18 cellular contexts compared by ENCODE assay signal in the genomic region with DNA sequence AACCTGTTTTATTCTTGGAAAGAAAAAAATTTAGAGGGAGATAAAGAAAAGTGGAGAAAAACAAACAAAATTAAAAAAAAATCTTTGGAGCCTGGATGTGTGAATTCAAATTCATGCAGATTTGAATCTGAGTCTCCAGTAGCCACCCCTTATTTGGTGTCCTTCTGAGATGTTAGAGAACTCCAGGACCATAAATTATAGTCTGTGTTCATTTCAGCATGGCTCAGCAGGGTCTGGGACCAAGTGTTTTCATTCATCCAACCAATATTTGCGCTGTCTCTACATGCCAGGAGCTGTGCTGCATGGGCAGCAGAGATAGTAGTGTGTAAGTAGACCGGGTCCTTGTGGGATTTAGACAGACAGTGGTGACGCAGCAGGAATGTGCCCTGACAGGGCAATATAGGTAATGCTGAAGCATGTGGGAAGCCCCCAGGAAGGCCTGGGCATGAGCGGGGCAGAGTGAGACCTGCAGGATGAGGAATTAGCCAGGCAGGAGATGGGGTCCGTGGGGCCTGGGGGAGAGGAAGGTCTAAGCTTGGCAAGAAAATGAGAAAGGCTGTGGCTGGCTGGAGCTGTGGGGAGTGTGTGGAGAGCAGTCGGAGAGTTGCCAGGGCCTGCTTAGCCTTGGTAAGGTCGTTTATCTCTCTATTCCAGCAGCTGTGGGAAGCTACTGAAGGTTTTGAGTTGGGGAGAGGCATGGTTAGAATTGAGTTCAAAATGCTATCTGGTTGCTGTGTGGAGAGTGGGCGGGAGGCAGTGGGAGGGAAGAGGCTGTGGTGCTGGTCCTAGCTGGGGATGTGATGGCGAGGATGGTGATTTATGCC. TPM values are rescaled to one million over a fixed set of nuclear protein-coding genes. Genes with fewer than 3 reads are reported as not detected.
A peak's percentile ranks its signal among the peaks of the same experiment; 100 is the strongest.
DNase-seq lines count a peak whose midpoint lies in the region; ATAC-seq and TF ChIP-seq lines count a peak whose summit lies in the region.
"Had no signal": no experiment of that assay in that cellular context is flagged by ENCODE, and none has a peak within 500 bp of the region (broad histone marks: within the 10 kb centered on the region; RNA-seq: fewer than 3 reads in every experiment).

No MANE protein-coding gene starts in this region.

- POLR2A ChIA-PET in CD8-positive, alpha-beta memory T cell (lab: Charles Lee): interaction anchor here (0.7 kb wide), 1 partner anchor 730 kb away, joined by 3 read pairs; no protein-coding TSS in a partner anchor

- peaks cover 0 to 4% (median 0%) of the 10 kb centered on the region in 3 donors for H3K36me3 Mint-ChIP-seq in CD8-positive, alpha-beta memory T cell
- H3K36me3 Mint-ChIP-seq in activated CD8-positive, alpha-beta memory T cell treated with anti-CD3 and anti-CD28 coated beads, Interleukin-2, amount 10 ng/mL, durations not matched to agents 7 days and 5 days: no peaks in the 10 kb centered on the region
- H3K36me3 Mint-ChIP-seq: activated naive CD8-positive, alpha-beta T cell treated with anti-CD3 and anti-CD28 coated beads for 36 hours; CD4-positive, CD25-positive, alpha-beta regulatory T cell; stimulated activated naive B cell treated with anti-CD40 and anti-IgM and Interleukin-4, amounts not matched to agents 10 μg/mL and 1 μg/mL and 100 μg/mL, for 72 hours had no signal

- 83% methylated on average over 9 of the region's 9 CpGs for WGBS in mesenchymal stem cell
- 73% methylated on average over 9 of the region's 9 CpGs for WGBS in esophagus muscularis mucosa

- peaks cover 0 to 8% of the 10 kb centered on the region in 2 donors for H3K27me3 Mint-ChIP-seq in CD8-positive, alpha-beta memory T cell
- peaks cover 10% of the 10 kb centered on the region for H3K27me3 Mint-ChIP-seq in activated CD8-positive, alpha-beta memory T cell treated with anti-CD3 and anti-CD28 coated beads, Interleukin-2, amount 10 ng/mL, durations not matched to agents 7 days and 5 days
- H3K27me3 Mint-ChIP-seq: activated naive CD8-positive, alpha-beta T cell treated with anti-CD3 and anti-CD28 coated beads for 36 hours had no signal

- peak overlapping the region in 1 of 2 experiments; percentile 21 for H3K18ac ChIP-seq in mesenchymal stem cell (ENCODE audit: low read depth in 1 of 2, low read length in 2 of 2)

- H4K8ac ChIP-seq in mesenchymal stem cell (ENCODE audit: low read length): no peak overlapping the region

- no peak overlapping the region for H2BK5ac ChIP-seq in mesenchymal stem cell (ENCODE audit: low read depth, low read length, poor library complexity, severe bottlenecking)

- no peak overlapping the region for H3K4me3 ChIP-seq in CD8-positive, alpha-beta memory T cell (ENCODE audit: low read length)
- H3K4me3 ChIP-seq in RWPE2 (ENCODE audit: severe bottlenecking) (no peak overlapping the region), mesenchymal stem cell (ENCODE audit: insufficient read depth in 1 of 2, low read depth in 1 of 2, low read length in 2 of 2) (no peak overlapping the region), esophagus muscularis mucosa (no peak overlapping the region)
- H3K4me3 ChIP-seq: skin epidermis had no signal

- H4K91ac ChIP-seq in mesenchymal stem cell (ENCODE audit: low read length): no peak overlapping the region

- H2AK5ac ChIP-seq in mesenchymal stem cell (ENCODE audit: low read length, severe bottlenecking): no peak overlapping the region

- TF ChIP-seq EP300 in esophagus muscularis mucosa (IDR thresholded peaks at IDR 0.05): no peak

- TF ChIP-seq POLR2A in erythroblast (IDR thresholded peaks at IDR 0.05; ENCODE audit: low read length): no peak
- no peak for TF ChIP-seq POLR2A in esophagus muscularis mucosa (IDR thresholded peaks at IDR 0.05; ENCODE audit: low read depth)

- H3K9me3 ChIP-seq in CD8-positive, alpha-beta memory T cell (ENCODE audit: low read length): no peaks in the 10 kb centered on the region
- H3K9me3 ChIP-seq in RWPE2 (ENCODE audit: severe bottlenecking): no peaks in the 10 kb centered on the region
- no peaks in the 10 kb centered on the region for H3K9me3 ChIP-seq in mesenchymal stem cell (ENCODE audit: control insufficient read depth, low read length)
- H3K9me3 ChIP-seq in esophagus muscularis mucosa: no peaks in the 10 kb centered on the region

- CTCF ChIA-PET in CD8-positive, alpha-beta memory T cell (lab: Charles Lee): no interaction called here
- CTCF ChIA-PET in activated CD8-positive, alpha-beta memory T cell treated with anti-CD3 and anti-CD28 coated beads, Interleukin-2, amount 10 ng/mL, durations not matched to agents 7 days and 5 days (lab: Charles Lee): no interaction called here

- H2BK15ac ChIP-seq in mesenchymal stem cell (ENCODE audit: low read depth, poor library complexity, severe bottlenecking): no peak overlapping the region

- no peak overlapping the region for H3K4me2 ChIP-seq in mesenchymal stem cell (ENCODE audit: low read length, poor library complexity, severe bottlenecking)

- no peak overlapping the region for H3K4me3 Mint-ChIP-seq in CD8-positive, alpha-beta memory T cell
- no peak overlapping the region for H3K4me3 Mint-ChIP-seq in activated CD8-positive, alpha-beta memory T cell treated with anti-CD3 and anti-CD28 coated beads, Interleukin-2, amount 10 ng/mL, durations not matched to agents 7 days and 5 days
- H3K4me3 Mint-ChIP-seq: activated naive CD8-positive, alpha-beta T cell treated with anti-CD3 and anti-CD28 coated beads for 36 hours; CD4-positive, CD25-positive, alpha-beta regulatory T cell; stimulated activated naive B cell treated with anti-CD40 and anti-IgM and Interleukin-4, amounts not matched to agents 10 μg/mL and 1 μg/mL and 100 μg/mL, for 72 hours had no signal

- H3K9ac ChIP-seq in mesenchymal stem cell (ENCODE audit: low read length): peak overlapping the region; percentile 33

- intact Hi-C loops in esophagus muscularis mucosa (cut with DNase I): no loop called here

- H3K4me1 Mint-ChIP-seq in CD8-positive, alpha-beta memory T cell: peaks cover 4 to 5% (median 4%) of the 10 kb centered on the region in 3 donors
- H3K4me1 Mint-ChIP-seq in activated CD8-positive, alpha-beta memory T cell treated with anti-CD3 and anti-CD28 coated beads, Interleukin-2, amount 10 ng/mL, durations not matched to agents 7 days and 5 days: peaks cover 2% of the 10 kb centered on the region
- H3K4me1 Mint-ChIP-seq: CD4-positive, CD25-positive, alpha-beta regulatory T cell; stimulated activated naive B cell treated with anti-CD40 and anti-IgM and Interleukin-4, amounts not matched to agents 10 μg/mL and 1 μg/mL and 100 μg/mL, for 72 hours had no signal

- TF ChIP-seq CTCF in RWPE2 (IDR thresholded peaks at IDR 0.05; ENCODE audit: poor library complexity, severe bottlenecking) (no peak), esophagus muscularis mucosa (IDR thresholded peaks at IDR 0.05) (no peak)

- ATAC-seq in RWPE2 (ENCODE audit: low read depth) (peak; percentile 29; the same call in 2 of the 3 replicates), GM21528 (IDR thresholded peaks at IDR 0.05; ENCODE audit: low FRiP score, unreplicated experiment) (no peak)
- no peak for ATAC-seq in activated CD8-positive, alpha-beta memory T cell treated with anti-CD3 and anti-CD28 coated beads, Interleukin-2, amount 10 ng/mL, durations not matched to agents 7 days and 5 days
- ATAC-seq: stimulated activated naive B cell treated with anti-CD40 and anti-IgM and Interleukin-4, amounts not matched to agents 10 μg/mL and 1 μg/mL and 100 μg/mL, for 72 hours had no signal

- no peak for DNase-seq in CD8-positive, alpha-beta memory T cell
- DNase-seq in RWPE2 (ENCODE audit: low spot score) (no peak), erythroblast (lab: John Stamatoyannopoulos, UW) (peak; percentile 45 to 54), mesenchymal stem cell (no peak), NAMALWA (ENCODE audit: low spot score) (no peak), esophagus muscularis mucosa (ENCODE audit: extremely low spot score) (no peak)
- no peak for DNase-seq in activated CD8-positive, alpha-beta memory T cell treated with anti-CD3 and anti-CD28 coated beads, Interleukin-2, amount 10 ng/mL, durations not matched to agents 7 days and 5 days
- DNase-seq: activated CD4-positive, CD25-positive, alpha-beta regulatory T cell treated with anti-CD3 and anti-CD28 coated beads, Interleukin-2, amount 50 U/mL, for 72 hours; activated CD8-positive, alpha-beta memory T cell treated with anti-CD3 and anti-CD28 coated beads, Interleukin-2, amount 50 U/mL, for 4 hours; activated naive CD8-positive, alpha-beta T cell treated with anti-CD3 and anti-CD28 coated beads for 36 hours; CD4-positive, CD25-positive, alpha-beta regulatory T cell; MM.1S; NCI-H2081 treated with DMSO at 0.1 percent for 48 hours; nucleus accumbens; RPMI8226; stimulated activated naive B cell treated with anti-CD40 and anti-IgM and Interleukin-4, amounts not matched to agents 10 μg/mL and 1 μg/mL and 100 μg/mL, for 72 hours had no signal

- peak overlapping the region in 1 of 8 donors; percentile 37 for H3K27ac Mint-ChIP-seq in CD8-positive, alpha-beta memory T cell
- no peak overlapping the region for H3K27ac Mint-ChIP-seq in activated CD8-positive, alpha-beta memory T cell treated with anti-CD3 and anti-CD28 coated beads, Interleukin-2, amount 10 ng/mL, durations not matched to agents 7 days and 5 days
- H3K27ac Mint-ChIP-seq: activated naive CD8-positive, alpha-beta T cell treated with anti-CD3 and anti-CD28 coated beads for 36 hours; CD4-positive, CD25-positive, alpha-beta regulatory T cell; stimulated activated naive B cell treated with anti-CD40 and anti-IgM and Interleukin-4, amounts not matched to agents 10 μg/mL and 1 μg/mL and 100 μg/mL, for 72 hours had no signal

- no peaks in the 10 kb centered on the region for H3K27me3 ChIP-seq in CD8-positive, alpha-beta memory T cell (ENCODE audit: insufficient read depth, low read length, poor library complexity, severe bottlenecking)
- no peaks in the 10 kb centered on the region for H3K27me3 ChIP-seq in RWPE2 (ENCODE audit: insufficient read depth, poor library complexity, severe bottlenecking)
- H3K27me3 ChIP-seq in mesenchymal stem cell (ENCODE audit: control insufficient read depth in 1 of 2, insufficient read depth in 1 of 2, low read length in 2 of 2): no peaks in the 10 kb centered on the region
- H3K27me3 ChIP-seq in esophagus muscularis mucosa: no peaks in the 10 kb centered on the region

- H3K9me3 Mint-ChIP-seq in CD8-positive, alpha-beta memory T cell: no peaks in the 10 kb centered on the region
- H3K9me3 Mint-ChIP-seq in activated CD8-positive, alpha-beta memory T cell treated with anti-CD3 and anti-CD28 coated beads, Interleukin-2, amount 10 ng/mL, durations not matched to agents 7 days and 5 days (ENCODE audit: low read depth): no peaks in the 10 kb centered on the region
- H3K9me3 Mint-ChIP-seq: activated naive CD8-positive, alpha-beta T cell treated with anti-CD3 and anti-CD28 coated beads for 36 hours; CD4-positive, CD25-positive, alpha-beta regulatory T cell had no signal

- H2BK120ac ChIP-seq in mesenchymal stem cell (ENCODE audit: low read depth, low read length): no peak overlapping the region

- no peak overlapping the region for H2BK12ac ChIP-seq in mesenchymal stem cell (ENCODE audit: low read length in 2 of 2)

- H3K14ac ChIP-seq in mesenchymal stem cell (ENCODE audit: low read length in 2 of 2): peak overlapping the region in 1 of 2 experiments; percentile 14

- H3K4ac ChIP-seq in mesenchymal stem cell (ENCODE audit: low read depth in 1 of 2, low read length in 2 of 2): no peak overlapping the region

- H3K23ac ChIP-seq in mesenchymal stem cell (ENCODE audit: low read length in 2 of 2): no peak overlapping the region

- peaks cover 35% of the 10 kb centered on the region for H3K79me1 ChIP-seq in mesenchymal stem cell (replicated peaks; ENCODE audit: low read length, poor library complexity, severe bottlenecking)

- H2AFZ ChIP-seq in mesenchymal stem cell (ENCODE audit: low read depth, low read length): no peak overlapping the region

- no peaks in the 10 kb centered on the region for H3K36me3 ChIP-seq in CD8-positive, alpha-beta memory T cell (ENCODE audit: insufficient read depth, low read length)
- H3K36me3 ChIP-seq in RWPE2 (ENCODE audit: low read depth): no peaks in the 10 kb centered on the region
- peaks cover 4 to 7% of the 10 kb centered on the region in 2 experiments for H3K36me3 ChIP-seq in mesenchymal stem cell (ENCODE audit: control insufficient read depth in 1 of 2, insufficient read depth in 2 of 2, low read depth in 1 of 2, low read length in 2 of 2)
- no peaks in the 10 kb centered on the region for H3K36me3 ChIP-seq in esophagus muscularis mucosa

- H3K4me1 ChIP-seq in CD8-positive, alpha-beta memory T cell (ENCODE audit: insufficient read depth, low read length): no peaks in the 10 kb centered on the region
- H3K4me1 ChIP-seq in RWPE2 (ENCODE audit: insufficient read depth, poor library complexity, severe bottlenecking) (peaks cover under 1% of the 10 kb centered on the region), mesenchymal stem cell (ENCODE audit: control insufficient read depth, insufficient read depth, low read depth, low read length) (peaks cover 11% of the 10 kb centered on the region), esophagus muscularis mucosa (peaks cover 12 to 40% (median 17%) of the 10 kb centered on the region in 4 donors)

- H3K27ac ChIP-seq in CD8-positive, alpha-beta memory T cell (ENCODE audit: low read depth, low read length): peak overlapping the region; percentile 24
- H3K27ac ChIP-seq in RWPE2 (ENCODE audit: poor library complexity, severe bottlenecking) (no peak overlapping the region), mesenchymal stem cell (ENCODE audit: low read length, poor library complexity, severe bottlenecking) (no peak overlapping the region), esophagus muscularis mucosa (replicated peaks in 1 of 4) (no peak overlapping the region)

RNA-seq across cellular contexts. Expression of a gene that starts 16.8 kb away (rescaled TPM):
- 10 to 100 TPM; 14.5 to 15.2 TPM for total RNA-seq in CD8-positive, alpha-beta memory T cell
- 8.2 TPM for polyA plus RNA-seq in CD8-positive, alpha-beta memory T cell
- polyA plus RNA-seq in mesenchymal stem cell (2013, experiment 1 of 2): 41.1 TPM
- polyA plus RNA-seq in mesenchymal stem cell (2013, experiment 2 of 2): 40.3 TPM
- 10 to 100 TPM; 17.2 to 34.0 (median 19.8) TPM for total RNA-seq in esophagus muscularis mucosa
- total RNA-seq in activated CD8-positive, alpha-beta memory T cell treated with anti-CD3 and anti-CD28 coated beads, Interleukin-2, amount 10 ng/mL, durations not matched to agents 7 days and 5 days: 10 to 100 TPM; 22.8 to 26.0 TPM

Comparison
In these comparisons a context has a peak if more than half of its experiments do, and no peak if none do; other contexts are left out.
1. DNase-seq: peak in erythroblast (2 of 2); none in CD8-positive, alpha-beta memory T cell (0 of 5), RWPE2 (single experiment), mesenchymal stem cell (single experiment), NAMALWA (single experiment), esophagus muscularis mucosa (single experiment) and activated CD8-positive, alpha-beta memory T cell treated with anti-CD3 and anti-CD28 coated beads, Interleukin-2, amount 10 ng/mL, durations not matched to agents 7 days and 5 days (single experiment).